In genomic region chr5:139383993-139384590, GRCh38 we compare ENCODE assay signal across 1 cellular context.
TF ChIP-seq lines count a peak whose summit lies in the region.

No MANE protein-coding gene starts in this region.

TF ChIP-seq in K562, 482 proteins besides CTCF, POLR2A, EP300 and RAD21:
- 0 out of 2 replicates have a peak, but pooled peaks have one; percentile 19 for TF ChIP-seq USF1 (CRISPR knock-in tag; IDR thresholded peaks at IDR 0.05)
- TF ChIP-seq HMGN3 (IDR thresholded peaks at IDR 0.05; ENCODE audit: borderline replicate concordance, extremely low read depth, insufficient read length, low read depth, low read length) = peak; percentile 28
- TF ChIP-seq RBBP5 (IDR thresholded peaks at IDR 0.05; ENCODE audit: borderline replicate concordance, insufficient read depth, low read length, poor library complexity, severe bottlenecking) = peak; percentile 2
- no peak for TF ChIP-seq ZBTB9 (CRISPR knock-in tag; IDR thresholded peaks at IDR 0.05)
- TF ChIP-seq ZBTB11 (CRISPR knock-in tag; IDR thresholded peaks at IDR 0.05) = 0 out of 6 replicates have a peak, but pooled peaks of 1 of the 3 experiments have one; percentile 25
